Comparison of ENCODE assay signal across 23 cellular contexts in the genomic region with DNA sequence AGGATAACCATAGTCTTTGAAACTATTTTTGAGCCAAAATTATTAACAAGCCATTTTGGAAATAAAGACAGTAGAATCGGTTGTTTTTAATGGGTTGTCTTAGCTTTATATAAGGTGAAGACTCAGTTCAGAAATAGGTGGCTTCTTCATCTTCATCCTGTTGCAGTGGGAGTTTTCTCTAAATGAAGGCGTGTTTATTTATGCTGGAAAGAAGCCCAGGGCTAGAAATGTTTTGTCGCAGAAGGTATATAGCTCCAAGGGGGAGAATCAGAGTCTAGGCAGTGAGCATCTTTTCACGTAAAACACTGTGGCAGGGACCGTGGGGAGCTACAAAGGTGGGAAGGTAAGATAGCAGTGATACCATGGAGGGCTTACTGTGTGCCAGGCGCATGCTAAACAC. TPM values are rescaled to one million over a fixed set of nuclear protein-coding genes. Genes with fewer than 3 reads are reported as not detected.
DNase-seq lines count a peak whose midpoint lies in the region; ATAC-seq and TF ChIP-seq lines count a peak whose summit lies in the region.
"Had no signal": no experiment of that assay in that cellular context is flagged by ENCODE, and none has a peak within 500 bp of the region (broad histone marks: within the 10 kb centered on the region; RNA-seq: fewer than 3 reads in every experiment).

No MANE protein-coding gene starts in this region.

- no peaks in the 10 kb centered on the region for H3K9me3 ChIP-seq in HEK293 (ENCODE audit: control insufficient read depth, insufficient read depth, low read depth, low read length)
- H3K9me3 ChIP-seq in PC-3 (ENCODE audit: low read length): no peaks in the 10 kb centered on the region
- H3K9me3 ChIP-seq: BLaER1, Caco-2, SK-N-SH had no signal

- peaks cover 10% of the 10 kb centered on the region; the same call in 1 of the 2 replicates for H3K79me2 ChIP-seq in PC-3 (ENCODE audit: low read length)

- H3K27ac ChIP-seq in HEK293 (ENCODE audit: extremely low read depth, low read depth, low read length): no peak overlapping the region
- no peak overlapping the region for H3K27ac ChIP-seq in PC-3 (ENCODE audit: low read length)
- H3K27ac ChIP-seq: BLaER1 had no signal

- no peak overlapping the region for H3K9ac ChIP-seq in PC-3 (ENCODE audit: low read length)
- H3K9ac ChIP-seq: BLaER1, SK-N-SH had no signal

- WGBS in lower leg skin, 2 donors: 70 to 72% methylated on average over 6 of the region's 6 CpGs

- H3K27me3 ChIP-seq in PC-3 (ENCODE audit: low read length): no peaks in the 10 kb centered on the region
- H3K27me3 ChIP-seq: BLaER1 had no signal

- intact Hi-C loops in PC-3 (cut with micrococcal nuclease) (no loop called here), lower leg skin (cut with DNase I; ENCODE audit: low total_unique reads) (no loop called here)

- POLR2A ChIA-PET in HEK293 (lab: Yijun Ruan, JAX): interaction anchor here (0.7 to 1.0 kb wide), 2 partner anchors 8 to 700 kb away, joined by 3 to 4 read pairs; no protein-coding TSS in a partner anchor
- POLR2A ChIA-PET in PC-3 (lab: Charles Lee; ENCODE audit: unreplicated experiment): interaction anchor here (0.6 kb wide), 1 partner anchor 90 kb away, joined by 4 read pairs; no protein-coding TSS in a partner anchor

- no peaks in the 10 kb centered on the region for H3K9me2 ChIP-seq in PC-3 (replicated peaks; ENCODE audit: low read length)
- H3K9me2 ChIP-seq: SK-N-SH had no signal

- no peaks in the 10 kb centered on the region for H4K20me1 ChIP-seq in PC-3 (ENCODE audit: low read length)
- H4K20me1 ChIP-seq: BLaER1 had no signal

- peak; percentile 45 for ATAC-seq in PC-3
- ATAC-seq: Panc1 had no signal

- DNase-seq in PC-3 (peak; percentile 18), dermis blood vessel endothelial cell (peak; percentile 13), kidney glomerular epithelial cell (lab: John Stamatoyannopoulos, UW) (peak; percentile 8), H4 (ENCODE audit: low spot score) (no peak), lower leg skin (ENCODE audit: low spot score in 2 of 2) (no peak), NCI-H2196 treated with DMSO at 0.1 percent for 48 hours (lab: John Stamatoyannopoulos, UW; ENCODE audit: unreplicated experiment) (no peak)
- DNase-seq in activated naive CD4-positive, alpha-beta T cell treated with anti-CD3 and anti-CD28 coated beads, Interleukin-2, amount 50 U/mL, for 16 hours: no peak
- DNase-seq: Caco-2; CD4-positive, alpha-beta T cell; DMS153; H7; HFFc6; Kasumi-1; MM.1S; NCI-H1048; NCI-H1417 treated with DMSO at 0.1 percent for 48 hours; NCI-H187; NK-92 treated with Interleukin-12 subunit alpha and Interleukin-12 subunit beta, amount 100 ng/mL, for 24 hours; SIG-M5; SK-N-SH had no signal

- no peaks in the 10 kb centered on the region for H3F3A ChIP-seq in PC-3 (ENCODE audit: low read length, unreplicated experiment)

- no peak overlapping the region for H2AFZ ChIP-seq in PC-3 (ENCODE audit: low read length)

- TF ChIP-seq CTCF in HEK293 (tag by site-specific recombination; IDR thresholded peaks at IDR 0.05) (no peak), PC-3 (conservative IDR thresholded peaks at IDR 0.05; ENCODE audit: low read depth, low read length) (no peak), lower leg skin (IDR thresholded peaks at IDR 0.05) (no peak)

- no peaks in the 10 kb centered on the region for H3K36me3 ChIP-seq in HEK293 (ENCODE audit: control insufficient read depth in 2 of 2, insufficient read depth in 1 of 2, low read length in 2 of 2)
- H3K36me3 ChIP-seq in PC-3 (ENCODE audit: low read depth, low read length): no peaks in the 10 kb centered on the region
- H3K36me3 ChIP-seq: BLaER1 had no signal

- TF ChIP-seq POLR2A in lower leg skin (IDR thresholded peaks at IDR 0.05): no peak

- H3K4me2 ChIP-seq in PC-3 (ENCODE audit: low read length): no peak overlapping the region
- H3K4me2 ChIP-seq: SK-N-SH had no signal

- CTCF ChIA-PET in HEK293 (lab: Yijun Ruan, JAX) (interaction anchor here (0.6 to 1.3 kb wide), 3 partner anchors 8 to 152 kb away, joined by 3 to 5 read pairs (median 4); no protein-coding TSS in a partner anchor), PC-3 (lab: Charles Lee) (no interaction called here)

- H3K4me1 ChIP-seq in HEK293 (ENCODE audit: control insufficient read depth, insufficient read depth, low read length) (peaks cover 10% of the 10 kb centered on the region), PC-3 (ENCODE audit: insufficient read depth, low read length) (peaks cover 7% of the 10 kb centered on the region; the same call in 1 of the 2 replicates)
- H3K4me1 ChIP-seq: Caco-2 had no signal

- BruUV-seq in PC-3 (replicated peaks; lab: Mats Ljungman, UMichigan): no TSS peak

- H3K4me3 ChIP-seq in HEK293 (ENCODE audit: low read depth, low read length): no peak overlapping the region
- H3K4me3 ChIP-seq in PC-3 (ENCODE audit: low read length): no peak overlapping the region
- H3K4me3 ChIP-seq in lower leg skin (ENCODE audit: low read depth, poor library complexity, severe bottlenecking): no peak overlapping the region
- H3K4me3 ChIP-seq: BLaER1 had no signal

TF ChIP-seq in HEK293, 187 proteins besides CTCF, POLR2A, EP300 and RAD21 (continues in another document):
- no peak for TF ChIP-seq GFI1B (tag by site-specific recombination; IDR thresholded peaks at IDR 0.05)
- peak; percentile 71 for TF ChIP-seq WT1 (tag by site-specific recombination; IDR thresholded peaks at IDR 0.05)
- TF ChIP-seq, protein P1, sequence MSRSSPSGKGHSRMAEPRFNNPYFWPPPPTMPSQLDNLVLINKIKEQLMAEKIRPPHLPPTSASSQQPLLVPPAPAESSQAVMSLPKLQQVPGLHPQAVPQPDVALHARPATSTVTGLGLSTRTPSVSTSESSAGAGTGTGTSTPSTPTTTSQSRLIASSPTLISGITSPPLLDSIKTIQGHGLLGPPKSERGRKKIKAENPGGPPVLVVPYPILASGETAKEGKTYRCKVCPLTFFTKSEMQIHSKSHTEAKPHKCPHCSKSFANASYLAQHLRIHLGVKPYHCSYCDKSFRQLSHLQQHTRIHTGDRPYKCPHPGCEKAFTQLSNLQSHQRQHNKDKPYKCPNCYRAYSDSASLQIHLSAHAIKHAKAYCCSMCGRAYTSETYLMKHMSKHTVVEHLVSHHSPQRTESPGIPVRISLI (tag by site-specific recombination; IDR thresholded peaks at IDR 0.05): no peak
- TF ChIP-seq ZIC2 (tag by site-specific recombination; IDR thresholded peaks at IDR 0.05): no peak
- no peak for TF ChIP-seq ZNF555 (tag by site-specific recombination; conservative IDR thresholded peaks at IDR 0.05)
- no peak for TF ChIP-seq GLIS1 (tag by site-specific recombination; IDR thresholded peaks at IDR 0.05)
- TF ChIP-seq SCRT2 (tag by site-specific recombination; IDR thresholded peaks at IDR 0.05): peak; percentile 41; the same call in 1 of the 2 replicates
- TF ChIP-seq, protein P2, sequence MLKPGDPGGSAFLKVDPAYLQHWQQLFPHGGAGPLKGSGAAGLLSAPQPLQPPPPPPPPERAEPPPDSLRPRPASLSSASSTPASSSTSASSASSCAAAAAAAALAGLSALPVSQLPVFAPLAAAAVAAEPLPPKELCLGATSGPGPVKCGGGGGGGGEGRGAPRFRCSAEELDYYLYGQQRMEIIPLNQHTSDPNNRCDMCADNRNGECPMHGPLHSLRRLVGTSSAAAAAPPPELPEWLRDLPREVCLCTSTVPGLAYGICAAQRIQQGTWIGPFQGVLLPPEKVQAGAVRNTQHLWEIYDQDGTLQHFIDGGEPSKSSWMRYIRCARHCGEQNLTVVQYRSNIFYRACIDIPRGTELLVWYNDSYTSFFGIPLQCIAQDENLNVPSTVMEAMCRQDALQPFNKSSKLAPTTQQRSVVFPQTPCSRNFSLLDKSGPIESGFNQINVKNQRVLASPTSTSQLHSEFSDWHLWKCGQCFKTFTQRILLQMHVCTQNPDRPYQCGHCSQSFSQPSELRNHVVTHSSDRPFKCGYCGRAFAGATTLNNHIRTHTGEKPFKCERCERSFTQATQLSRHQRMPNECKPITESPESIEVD (tag by site-specific recombination; IDR thresholded peaks at IDR 0.05): 0 out of 2 replicates have a peak, but pooled peaks have one; percentile 10
- TF ChIP-seq, protein P3, sequence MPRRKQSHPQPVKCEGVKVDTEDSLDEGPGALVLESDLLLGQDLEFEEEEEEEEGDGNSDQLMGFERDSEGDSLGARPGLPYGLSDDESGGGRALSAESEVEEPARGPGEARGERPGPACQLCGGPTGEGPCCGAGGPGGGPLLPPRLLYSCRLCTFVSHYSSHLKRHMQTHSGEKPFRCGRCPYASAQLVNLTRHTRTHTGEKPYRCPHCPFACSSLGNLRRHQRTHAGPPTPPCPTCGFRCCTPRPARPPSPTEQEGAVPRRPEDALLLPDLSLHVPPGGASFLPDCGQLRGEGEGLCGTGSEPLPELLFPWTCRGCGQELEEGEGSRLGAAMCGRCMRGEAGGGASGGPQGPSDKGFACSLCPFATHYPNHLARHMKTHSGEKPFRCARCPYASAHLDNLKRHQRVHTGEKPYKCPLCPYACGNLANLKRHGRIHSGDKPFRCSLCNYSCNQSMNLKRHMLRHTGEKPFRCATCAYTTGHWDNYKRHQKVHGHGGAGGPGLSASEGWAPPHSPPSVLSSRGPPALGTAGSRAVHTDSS (tag by site-specific recombination; IDR thresholded peaks at IDR 0.05): peak; percentile 79
- no peak for TF ChIP-seq REPIN1 (tag by site-specific recombination; IDR thresholded peaks at IDR 0.05; ENCODE audit: low read depth)
- TF ChIP-seq, protein P4, sequence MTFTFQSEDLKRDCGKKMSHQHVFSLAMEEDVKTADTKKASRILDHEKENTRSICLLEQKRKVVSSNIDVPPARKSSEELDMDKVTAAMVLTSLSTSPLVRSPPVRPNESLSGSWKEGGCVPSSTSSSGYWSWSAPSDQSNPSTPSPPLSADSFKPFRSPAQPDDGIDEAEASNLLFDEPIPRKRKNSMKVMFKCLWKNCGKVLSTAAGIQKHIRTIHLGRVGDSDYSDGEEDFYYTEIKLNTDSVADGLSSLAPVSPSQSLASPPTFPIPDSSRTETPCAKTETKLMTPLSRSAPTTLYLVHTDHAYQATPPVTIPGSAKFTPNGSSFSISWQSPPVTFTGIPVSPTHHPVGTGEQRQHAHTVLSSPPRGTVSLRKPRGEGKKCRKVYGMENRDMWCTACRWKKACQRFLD (tag by site-specific recombination; IDR thresholded peaks at IDR 0.05): no peak
- TF ChIP-seq ZNF701 (tag by site-specific recombination; IDR thresholded peaks at IDR 0.05): no peak
- no peak for TF ChIP-seq ZNF596 (tag by site-specific recombination; IDR thresholded peaks at IDR 0.05)
- TF ChIP-seq ZBTB48 (tag by site-specific recombination; IDR thresholded peaks at IDR 0.05): peak; percentile 83
- TF ChIP-seq ZNF777 (tag by site-specific recombination; IDR thresholded peaks at IDR 0.05; ENCODE audit: borderline replicate concordance): no peak

RNA-seq across cellular contexts. Expression of a gene that starts 34.3 kb away (rescaled TPM):
- total RNA-seq in PC-3 (2014; rRNA removed) (18.4 and 23.0 TPM in 2 replicates), dermis blood vessel endothelial cell (28.5 and 36.6 TPM in 2 replicates), lower leg skin (10 to 100 TPM in 2 of 4 donors, 1 to 10 TPM in 2; 7.0 to 14.7 (median 11.1) TPM)
- 17.6 and 19.2 TPM in 2 replicates for total RNA-seq in H4 (2014; rRNA removed; shearing (Covaris generic))

RNA-seq across cellular contexts. Expression of a gene that starts 34.9 kb away (rescaled TPM):
- total RNA-seq in PC-3 (2014; rRNA removed) (18.6 and 27.7 TPM in 2 replicates), dermis blood vessel endothelial cell (14.4 and 18.5 TPM in 2 replicates), lower leg skin (10 to 100 TPM; 14.4 to 20.8 (median 20.4) TPM)
- 31.5 and 33.0 TPM in 2 replicates for total RNA-seq in H4 (2014; rRNA removed; shearing (Covaris generic))

Comparison
In these comparisons a context has a peak if more than half of its experiments do, and no peak if none do; other contexts are left out.
1. DNase-seq: peak in PC-3 (single experiment), dermis blood vessel endothelial cell (single experiment) and kidney glomerular epithelial cell (single experiment); none in H4 (single experiment), activated naive CD4-positive, alpha-beta T cell treated with anti-CD3 and anti-CD28 coated beads, Interleukin-2, amount 50 U/mL, for 16 hours (single experiment), lower leg skin (0 of 2) and NCI-H2196 treated with DMSO at 0.1 percent for 48 hours (single experiment).